In the genomic region with DNA sequence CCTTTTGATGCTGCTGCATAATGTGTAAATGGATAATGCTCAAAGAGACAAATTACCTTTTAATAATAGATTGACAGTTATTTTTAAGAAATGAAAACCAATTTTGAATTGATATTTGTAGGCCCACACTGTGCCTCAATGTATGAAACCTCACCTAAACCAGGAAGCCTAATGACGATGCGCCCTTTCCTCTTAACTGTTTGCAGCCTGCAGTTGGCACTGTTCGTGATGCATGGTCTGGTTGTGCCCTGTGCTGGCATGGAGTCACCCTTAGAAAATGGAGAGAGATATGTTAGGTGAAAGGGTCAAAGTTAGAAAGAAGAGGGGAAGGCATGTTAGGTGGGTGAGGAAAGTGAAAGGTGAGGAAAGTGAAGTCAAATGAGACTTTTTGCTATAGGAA, we compare ENCODE assay signal across 32 cellular contexts.
DNase-seq lines count a peak whose midpoint lies in the region; ATAC-seq and TF ChIP-seq lines count a peak whose summit lies in the region.
"Had no signal": no experiment of that assay in that cellular context is flagged by ENCODE, and none has a peak within 500 bp of the region (broad histone marks: within the 10 kb centered on the region; RNA-seq: fewer than 3 reads in every experiment).

No MANE protein-coding gene starts in this region.

- POLR2A ChIA-PET in activated CD4-positive, alpha-beta T cell treated with anti-CD3 and anti-CD28 coated beads, Interleukin-2, amount 10 ng/mL, durations not matched to agents 7 days and 5 days (lab: Charles Lee), result no interaction called here
- POLR2A ChIA-PET in HEK293 (lab: Yijun Ruan, JAX), result no interaction called here

- peaks cover 12% of the 10 kb centered on the region for H3K4me1 ChIP-seq in CD4-positive, CD25-positive, alpha-beta regulatory T cell (ENCODE audit: control insufficient read depth, insufficient read depth, low read length, poor library complexity, severe bottlenecking)
- peaks cover 9% of the 10 kb centered on the region for H3K4me1 ChIP-seq in HEK293 (ENCODE audit: control insufficient read depth, insufficient read depth, low read length)
- peaks cover 9% of the 10 kb centered on the region for H3K4me1 ChIP-seq in effector memory CD4-positive, alpha-beta T cell (ENCODE audit: control insufficient read depth, insufficient read depth, low read length, poor library complexity, severe bottlenecking)
- H3K4me1 ChIP-seq: HAP-1, prostate gland, uterus had no signal

- H3K4me3 ChIP-seq in CD4-positive, CD25-positive, alpha-beta regulatory T cell (ENCODE audit: low read depth, low read length), result peak overlapping the region; percentile 13
- H3K4me3 ChIP-seq in HEK293 (ENCODE audit: low read depth, low read length), result no peak overlapping the region
- no peak overlapping the region for H3K4me3 ChIP-seq in effector memory CD4-positive, alpha-beta T cell (ENCODE audit: insufficient read depth, low read depth, low read length, poor library complexity, severe bottlenecking)
- H3K4me3 ChIP-seq: adrenal gland, HAP-1, heart left ventricle, left ventricle myocardium inferior, prostate gland, sigmoid colon, stomach, uterus had no signal

- peaks cover 40% of the 10 kb centered on the region for H3K4me1 Mint-ChIP-seq in activated CD4-positive, alpha-beta T cell treated with anti-CD3 and anti-CD28 coated beads, Interleukin-2, amount 10 ng/mL, durations not matched to agents 7 days and 5 days
- H3K4me1 Mint-ChIP-seq in CD4-positive, CD25-positive, alpha-beta regulatory T cell, result peaks cover 0 to 41% (median 22%) of the 10 kb centered on the region in 4 donors

- H3K4me3 Mint-ChIP-seq in activated CD4-positive, alpha-beta T cell treated with anti-CD3 and anti-CD28 coated beads, Interleukin-2, amount 10 ng/mL, durations not matched to agents 7 days and 5 days, result peak overlapping the region; percentile 21
- peak overlapping the region in 2 of 4 donors; percentile 65 to 67 for H3K4me3 Mint-ChIP-seq in CD4-positive, CD25-positive, alpha-beta regulatory T cell
- H3K4me3 Mint-ChIP-seq: brain had no signal

- no peak for DNase-seq in activated CD4-positive, alpha-beta T cell treated with anti-CD3 and anti-CD28 coated beads, Interleukin-2, amount 10 ng/mL, durations not matched to agents 7 days and 5 days
- DNase-seq in activated CD4-positive, alpha-beta T cell treated with anti-CD3 and anti-CD28 coated beads, Interleukin-2, amount 50 U/mL, for 48 hours, result no peak
- peak in 1 of 3 donors; percentile 17 for DNase-seq in CD4-positive, CD25-positive, alpha-beta regulatory T cell
- DNase-seq in effector memory CD4-positive, alpha-beta T cell, result no peak
- no peak for DNase-seq in NCI-H1417 treated with DMSO at 0.1 percent for 48 hours (lab: John Stamatoyannopoulos, UW)
- DNase-seq: activated CD4-positive, alpha-beta T cell treated with anti-CD3 and anti-CD28 coated beads, Interleukin-2, amount 50 U/mL, for 1 hour; adrenal gland; cerebellar nuclear complex; foreskin melanocyte; heart left ventricle; islet precursor cell; Kasumi-1; left ventricle myocardium inferior; NCI-H146; NCI-H2107; NCI-H345; NCI-H69; SHP77; sigmoid colon; stimulated activated CD4-positive, alpha-beta T cell treated with anti-CD3 and anti-CD28 coated beads, Interleukin-12 subunit alpha, Interleukin-12 subunit beta, amount 100 ng/mL, for 4 hours; stimulated activated CD4-positive, alpha-beta T cell treated with anti-CD3 and anti-CD28 coated beads, Interleukin-2, amount 100 ng/mL, for 48 hours; stomach; uterus; WERI-Rb-1 had no signal

- CTCF ChIA-PET in activated CD4-positive, alpha-beta T cell treated with anti-CD3 and anti-CD28 coated beads, Interleukin-2, amount 10 ng/mL, durations not matched to agents 7 days and 5 days (lab: Charles Lee), result interaction anchor here (0.6 to 0.7 kb wide), 2 partner anchors 9 to 12 kb away, joined by 3 to 5 read pairs; no protein-coding TSS in a partner anchor
- CTCF ChIA-PET in HEK293 (lab: Yijun Ruan, JAX), result no interaction called here

- H3K9me3 Mint-ChIP-seq in activated CD4-positive, alpha-beta T cell treated with anti-CD3 and anti-CD28 coated beads, Interleukin-2, amount 10 ng/mL, durations not matched to agents 7 days and 5 days, result peaks cover 4% of the 10 kb centered on the region
- no peaks in the 10 kb centered on the region for H3K9me3 Mint-ChIP-seq in CD4-positive, CD25-positive, alpha-beta regulatory T cell
- H3K9me3 Mint-ChIP-seq: brain had no signal

- no peaks in the 10 kb centered on the region for H3K27me3 Mint-ChIP-seq in activated CD4-positive, alpha-beta T cell treated with anti-CD3 and anti-CD28 coated beads, Interleukin-2, amount 10 ng/mL, durations not matched to agents 7 days and 5 days
- H3K27me3 Mint-ChIP-seq in CD4-positive, CD25-positive, alpha-beta regulatory T cell, result no peaks in the 10 kb centered on the region
- H3K27me3 Mint-ChIP-seq: brain had no signal

- H3K27ac Mint-ChIP-seq in activated CD4-positive, alpha-beta T cell treated with anti-CD3 and anti-CD28 coated beads, Interleukin-2, amount 10 ng/mL, durations not matched to agents 7 days and 5 days, result peak overlapping the region; percentile 92
- peak overlapping the region in 2 of 3 donors; percentile 69 to 86 for H3K27ac Mint-ChIP-seq in CD4-positive, CD25-positive, alpha-beta regulatory T cell
- H3K27ac Mint-ChIP-seq: brain had no signal

- no peak overlapping the region for H3K27ac ChIP-seq in CD4-positive, CD25-positive, alpha-beta regulatory T cell (ENCODE audit: insufficient read depth, low read length, poor library complexity, severe bottlenecking)
- no peak overlapping the region for H3K27ac ChIP-seq in HEK293 (ENCODE audit: extremely low read depth, low read depth, low read length)
- H3K27ac ChIP-seq in effector memory CD4-positive, alpha-beta T cell (ENCODE audit: insufficient read depth, low read length, poor library complexity, severe bottlenecking), result peak overlapping the region; percentile 12
- H3K27ac ChIP-seq: heart left ventricle, left ventricle myocardium inferior, neutrophil, prostate gland, sigmoid colon, uterus, WERI-Rb-1 had no signal

- H3K9me3 ChIP-seq in CD4-positive, CD25-positive, alpha-beta regulatory T cell (ENCODE audit: control insufficient read depth in 2 of 2, low read length in 2 of 2), result no peaks in the 10 kb centered on the region
- no peaks in the 10 kb centered on the region for H3K9me3 ChIP-seq in HEK293 (ENCODE audit: control insufficient read depth, insufficient read depth, low read depth, low read length)
- H3K9me3 ChIP-seq in effector memory CD4-positive, alpha-beta T cell (ENCODE audit: control insufficient read depth, low read length), result no peaks in the 10 kb centered on the region
- H3K9me3 ChIP-seq: adrenal gland, HAP-1, heart left ventricle, left ventricle myocardium inferior, neutrophil, prostate gland, sigmoid colon, stomach, uterus had no signal

- no peaks in the 10 kb centered on the region for H3K36me3 ChIP-seq in CD4-positive, CD25-positive, alpha-beta regulatory T cell (ENCODE audit: control insufficient read depth, insufficient read depth, low read length)
- no peaks in the 10 kb centered on the region for H3K36me3 ChIP-seq in HEK293 (ENCODE audit: control insufficient read depth in 2 of 2, insufficient read depth in 1 of 2, low read length in 2 of 2)
- H3K36me3 ChIP-seq in effector memory CD4-positive, alpha-beta T cell (ENCODE audit: control insufficient read depth, insufficient read depth, low read length), result no peaks in the 10 kb centered on the region
- H3K36me3 ChIP-seq: adrenal gland, HAP-1, left ventricle myocardium inferior, neutrophil, prostate gland, sigmoid colon, uterus, WERI-Rb-1 had no signal

- H3K36me3 Mint-ChIP-seq in activated CD4-positive, alpha-beta T cell treated with anti-CD3 and anti-CD28 coated beads, Interleukin-2, amount 10 ng/mL, durations not matched to agents 7 days and 5 days (ENCODE audit: low read depth), result peaks cover 1% of the 10 kb centered on the region
- no peaks in the 10 kb centered on the region for H3K36me3 Mint-ChIP-seq in CD4-positive, CD25-positive, alpha-beta regulatory T cell

- no peak for TF ChIP-seq CTCF in HEK293 (tag by site-specific recombination; IDR thresholded peaks at IDR 0.05)

- peak in 1 of 2 donors; percentile 39 for ATAC-seq in CD4-positive, CD25-positive, alpha-beta regulatory T cell (ENCODE audit: low read depth in 2 of 2)
- ATAC-seq in HG02973 (IDR thresholded peaks at IDR 0.05; ENCODE audit: unreplicated experiment), result no peak
- ATAC-seq in HG02678 (IDR thresholded peaks at IDR 0.05; ENCODE audit: unreplicated experiment), result no peak
- ATAC-seq: heart left ventricle, Panc1 had no signal

- H3K27me3 ChIP-seq in CD4-positive, CD25-positive, alpha-beta regulatory T cell (ENCODE audit: control insufficient read depth, insufficient read depth, low read length), result no peaks in the 10 kb centered on the region
- H3K27me3 ChIP-seq in effector memory CD4-positive, alpha-beta T cell (replicated peaks; ENCODE audit: control insufficient read depth, insufficient read depth, low read length, poor library complexity, severe bottlenecking), result no peaks in the 10 kb centered on the region
- H3K27me3 ChIP-seq: adrenal gland, heart left ventricle, neutrophil, sigmoid colon, stomach, uterus had no signal

TF ChIP-seq in HEK293, 187 proteins besides CTCF, POLR2A, EP300 and RAD21:
- no peak for TF ChIP-seq BCL11A (tag by site-specific recombination; IDR thresholded peaks at IDR 0.05; ENCODE audit: low read depth)
- no peak for TF ChIP-seq ZSCAN30 (tag by site-specific recombination; IDR thresholded peaks at IDR 0.05)
- no peak for TF ChIP-seq ZIC2 (tag by site-specific recombination; IDR thresholded peaks at IDR 0.05)
- TF ChIP-seq PRDM1 (tag by site-specific recombination; IDR thresholded peaks at IDR 0.05), result peak; percentile 78
TF ChIP-seq in HEK293: peak in this region for 1.
